Comparison of ENCODE assay signal across 8 cellular contexts in the genomic region with DNA sequence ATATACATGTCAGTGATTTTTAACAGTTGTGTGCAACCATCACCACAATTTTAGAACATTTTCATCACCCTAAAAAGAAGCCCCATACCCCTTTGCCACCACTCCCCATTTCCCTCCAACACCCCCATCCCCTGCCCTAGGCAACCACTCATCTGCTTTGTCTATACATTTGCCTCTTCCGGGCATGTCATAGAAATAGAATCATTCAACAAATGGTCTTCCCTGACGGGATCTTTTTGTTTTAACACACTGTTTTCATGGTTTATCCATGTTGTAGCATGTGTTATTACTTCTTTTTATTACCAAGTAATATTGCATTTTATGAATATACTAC.
DNase-seq lines count a peak whose midpoint lies in the region; ATAC-seq and TF ChIP-seq lines count a peak whose summit lies in the region.

No MANE protein-coding gene starts in this region.

- no peaks in the 10 kb centered on the region for H3K36me3 ChIP-seq in muscle layer of duodenum (ENCODE audit: control insufficient read depth in 1 of 2, insufficient read depth in 2 of 2, low read length in 2 of 2)

- DNase-seq in AG09309 (ENCODE audit: low read depth): no peak
- DNase-seq in cardiac fibroblast (ENCODE audit: low read depth in 2 of 2): no peak
- DNase-seq in NCI-H2227 (lab: John Stamatoyannopoulos, UW; ENCODE audit: unreplicated experiment): no peak
- DNase-seq in NCI-H82 (lab: John Stamatoyannopoulos, UW): no peak
- DNase-seq in effector CD4-positive, alpha-beta T cell: no peak

- H3K9me3 ChIP-seq in muscle layer of duodenum (ENCODE audit: control insufficient read depth in 1 of 2, low read length in 2 of 2): no peaks in the 10 kb centered on the region

- H3K27ac ChIP-seq in muscle layer of duodenum (ENCODE audit: low read length): peak overlapping the region; percentile 93

- peaks cover 13 to 14% of the 10 kb centered on the region in 2 donors for H3K4me1 ChIP-seq in muscle layer of duodenum (ENCODE audit: control insufficient read depth in 1 of 2, insufficient read depth in 2 of 2, low read length in 2 of 2)

- H3K27me3 ChIP-seq in muscle layer of duodenum (ENCODE audit: low read depth, low read length): no peaks in the 10 kb centered on the region

- ATAC-seq in HG03139 (IDR thresholded peaks at IDR 0.05; ENCODE audit: unreplicated experiment): peak; percentile 5
- no peak for ATAC-seq in HG02938 (IDR thresholded peaks at IDR 0.05; ENCODE audit: unreplicated experiment)

- TF ChIP-seq CTCF in AG09309 (IDR thresholded peaks at IDR 0.05; ENCODE audit: control insufficient read depth, insufficient read depth, low read depth, low read length, missing control alignments): no peak
- no peak for TF ChIP-seq CTCF in cardiac fibroblast (IDR thresholded peaks at IDR 0.05; ENCODE audit: low read depth, low read length)

- peak overlapping the region; percentile 85 for H3K4me3 ChIP-seq in AG09309 (ENCODE audit: control insufficient read depth, low read depth, low read length)
- H3K4me3 ChIP-seq in cardiac fibroblast (replicated peaks in 1 of 2; ENCODE audit: low read depth in 2 of 2, low read length in 2 of 2): peak overlapping the region; percentile 51 to 64
- H3K4me3 ChIP-seq in muscle layer of duodenum (ENCODE audit: low read depth in 1 of 2, low read length in 2 of 2): peak overlapping the region; percentile 73 to 76
